ENCODE assay signal across 26 cellular contexts in genomic region chr5:104223885-104224773, GRCh38.
"Had no signal": no experiment of that assay in that cellular context is flagged by ENCODE, and none has a peak within 500 bp of the region (broad histone marks: within the 10 kb centered on the region; RNA-seq: fewer than 3 reads in every experiment).

No MANE protein-coding gene starts in this region.

- H3K4me1 Mint-ChIP-seq: activated B cell treated with CpG ODN at 0.5 μM for 24 hours; activated T-helper 17 cell treated with anti-CD3 and anti-CD28 coated beads, Interleukin-2, amount 50 U/mL, for 72 hours; nephron; T-helper 17 cell had no signal

- H3K27ac ChIP-seq: gastrocnemius medialis, hepatocyte, ovary, transverse colon, uterus had no signal

- H3K27ac Mint-ChIP-seq: activated B cell treated with CpG ODN at 0.5 μM for 24 hours; activated CD8-positive, alpha-beta T cell treated with anti-CD3 and anti-CD28 coated beads for 36 hours; activated T-helper 17 cell treated with anti-CD3 and anti-CD28 coated beads, Interleukin-2, amount 50 U/mL, for 72 hours; effector memory CD8-positive, alpha-beta T cell; nephron; progenitor cell of endocrine pancreas; T-helper 17 cell had no signal

- H3K79me2 ChIP-seq: hepatocyte had no signal

- H3K9me3 Mint-ChIP-seq: activated T-cell treated with anti-CD3 and anti-CD28 coated beads, Interleukin-2, amount 50 U/mL, for 4 hours; activated T-helper 17 cell treated with anti-CD3 and anti-CD28 coated beads, Interleukin-2, amount 50 U/mL, for 72 hours; nephron had no signal

- H3K4me3 Mint-ChIP-seq: activated B cell treated with CpG ODN at 0.5 μM for 24 hours; activated CD8-positive, alpha-beta T cell treated with anti-CD3 and anti-CD28 coated beads for 36 hours; activated T-cell treated with anti-CD3 and anti-CD28 coated beads, Interleukin-2, amount 50 U/mL, for 4 hours; activated T-helper 17 cell treated with anti-CD3 and anti-CD28 coated beads, Interleukin-2, amount 50 U/mL, for 72 hours; effector memory CD8-positive, alpha-beta T cell; nephron; T-helper 17 cell had no signal

- H2AFZ ChIP-seq: hepatocyte had no signal

- H3K27me3 Mint-ChIP-seq: activated B cell treated with CpG ODN at 0.5 μM for 24 hours; activated CD8-positive, alpha-beta T cell treated with anti-CD3 and anti-CD28 coated beads for 36 hours; activated T-helper 17 cell treated with anti-CD3 and anti-CD28 coated beads, Interleukin-2, amount 50 U/mL, for 72 hours; effector memory CD8-positive, alpha-beta T cell; progenitor cell of endocrine pancreas; T-helper 17 cell had no signal

- DNase-seq: activated B cell treated with CpG ODN at 0.5 μM for 24 hours; activated CD4-positive, alpha-beta T cell treated with anti-CD3 and anti-CD28 coated beads, Interleukin-2, amount 50 U/mL, for 1 hour; activated CD8-positive, alpha-beta T cell treated with anti-CD3 and anti-CD28 coated beads for 36 hours; activated gamma-delta T cell treated with Interleukin-2 at 50 U/mL for 16 hours; activated naive CD4-positive, alpha-beta T cell treated with anti-CD3 and anti-CD28 coated beads, Interleukin-2, amount 50 U/mL, for 16 hours; activated T-cell treated with anti-CD3 and anti-CD28 coated beads, Interleukin-2, amount 50 U/mL, for 4 hours; amniotic stem cell; caudate nucleus; cortex of kidney; effector memory CD8-positive, alpha-beta T cell; erythroblast; gastrocnemius medialis; glutamatergic neuron; islet precursor cell; left ventricle myocardium superior; ovary; stimulated activated CD4-positive, alpha-beta T cell treated with anti-CD3 and anti-CD28 coated beads, Interleukin-15, amount 100 ng/mL, for 24 hours; stimulated activated CD4-positive, alpha-beta T cell treated with anti-CD3 and anti-CD28 coated beads, Interleukin-2, amount 100 ng/mL, for 24 hours; stimulated activated naive CD4-positive, alpha-beta T cell treated with Interleukin-2 at 50 U/mL for 16 hours; T-helper 17 cell; transverse colon; uterus had no signal

- H3K27me3 ChIP-seq: gastrocnemius medialis, hepatocyte, ovary, transverse colon, uterus had no signal

- H3K36me3 ChIP-seq: gastrocnemius medialis, ovary, transverse colon, uterus had no signal

- H3K4me2 ChIP-seq: hepatocyte had no signal

- ATAC-seq: activated CD8-positive, alpha-beta T cell treated with anti-CD3 and anti-CD28 coated beads for 36 hours; activated T-cell treated with anti-CD3 and anti-CD28 coated beads, Interleukin-2, amount 50 U/mL, for 4 hours; activated T-helper 17 cell treated with anti-CD3 and anti-CD28 coated beads, Interleukin-2, amount 50 U/mL, for 72 hours; effector memory CD8-positive, alpha-beta T cell; gastrocnemius medialis; left ventricle myocardium superior; T-helper 17 cell had no signal

- H3K4me3 ChIP-seq: gastrocnemius medialis, hepatocyte, ovary, transverse colon, uterus had no signal

- H3K9me3 ChIP-seq: gastrocnemius medialis, ovary, transverse colon, uterus had no signal

- H3K4me1 ChIP-seq: gastrocnemius medialis, transverse colon, uterus had no signal
